12 cellular contexts compared by ENCODE assay signal in the genomic region with DNA sequence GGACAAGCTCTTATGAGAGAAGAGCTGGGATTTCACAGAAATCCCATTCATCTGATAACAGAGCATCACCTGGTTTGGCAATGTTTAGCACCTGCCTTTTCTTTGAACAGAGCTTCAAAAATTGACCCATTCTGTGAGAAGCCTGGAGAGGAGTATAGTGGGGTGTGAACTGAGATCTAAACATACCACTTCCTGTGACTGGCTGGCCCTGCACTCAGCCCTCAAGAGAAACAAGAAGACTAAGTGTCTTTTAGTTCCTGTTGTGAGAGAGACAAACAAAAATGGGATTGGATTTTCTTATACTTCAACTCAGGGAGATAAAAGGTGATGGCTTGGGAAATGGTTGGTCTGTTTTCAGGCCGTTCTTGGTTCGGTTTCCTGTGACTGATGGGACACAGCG.
"Had no signal": no experiment of that assay in that cellular context is flagged by ENCODE, and none has a peak within 500 bp of the region (broad histone marks: within the 10 kb centered on the region; RNA-seq: fewer than 3 reads in every experiment).

No MANE protein-coding gene starts in this region.

- H3K27me3 Mint-ChIP-seq: activated CD8-positive, alpha-beta memory T cell treated with anti-CD3 and anti-CD28 coated beads, Interleukin-2, amount 10 ng/mL, durations not matched to agents 7 days and 5 days had no signal

- H3K4me3 ChIP-seq: lung, skin epidermis, tibial artery had no signal

- H3K27me3 ChIP-seq: foreskin keratinocyte, tibial artery had no signal

- H3K27ac ChIP-seq: foreskin keratinocyte, parathyroid adenoma, skin epidermis, tibial artery had no signal

- H3K9ac ChIP-seq: parathyroid adenoma had no signal

- ATAC-seq: activated CD8-positive, alpha-beta memory T cell treated with anti-CD3 and anti-CD28 coated beads, Interleukin-2, amount 10 ng/mL, durations not matched to agents 7 days and 5 days; activated T-cell treated with anti-CD3 and anti-CD28 coated beads, Interleukin-2, amount 50 U/mL, for 72 hours; foreskin keratinocyte; left cardiac atrium; stimulated activated effector memory CD8-positive, alpha-beta T cell treated with anti-CD3 and anti-CD28 coated beads, Interleukin-12 subunit alpha, Interleukin-12 subunit beta, amount 100 ng/mL, for 72 hours had no signal

- H3K79me2 ChIP-seq: parathyroid adenoma had no signal

- H3K36me3 Mint-ChIP-seq: activated CD8-positive, alpha-beta memory T cell treated with anti-CD3 and anti-CD28 coated beads, Interleukin-2, amount 10 ng/mL, durations not matched to agents 7 days and 5 days; immature natural killer cell; stimulated activated effector memory CD8-positive, alpha-beta T cell treated with anti-CD3 and anti-CD28 coated beads, Interleukin-12 subunit alpha, Interleukin-12 subunit beta, amount 100 ng/mL, for 72 hours had no signal

- DNase-seq: activated CD4-positive, alpha-beta T cell treated with anti-CD3 and anti-CD28 coated beads, Interleukin-2, amount 50 U/mL, for 1 hour; activated CD8-positive, alpha-beta memory T cell treated with anti-CD3 and anti-CD28 coated beads, Interleukin-2, amount 10 ng/mL, durations not matched to agents 7 days and 5 days; activated T-cell treated with anti-CD3 and anti-CD28 coated beads, Interleukin-2, amount 50 U/mL, for 72 hours; foreskin keratinocyte; left cardiac atrium; T-helper 2 cell; tibial artery had no signal

- H3K36me3 ChIP-seq: tibial artery had no signal

- H2AFZ ChIP-seq: parathyroid adenoma had no signal

- H3K4me3 Mint-ChIP-seq: activated CD8-positive, alpha-beta memory T cell treated with anti-CD3 and anti-CD28 coated beads, Interleukin-2, amount 10 ng/mL, durations not matched to agents 7 days and 5 days; activated T-cell treated with anti-CD3 and anti-CD28 coated beads, Interleukin-2, amount 50 U/mL, for 72 hours; immature natural killer cell; stimulated activated effector memory CD8-positive, alpha-beta T cell treated with anti-CD3 and anti-CD28 coated beads, Interleukin-12 subunit alpha, Interleukin-12 subunit beta, amount 100 ng/mL, for 72 hours had no signal

- H3K27ac Mint-ChIP-seq: activated CD8-positive, alpha-beta memory T cell treated with anti-CD3 and anti-CD28 coated beads, Interleukin-2, amount 10 ng/mL, durations not matched to agents 7 days and 5 days; activated T-cell treated with anti-CD3 and anti-CD28 coated beads, Interleukin-2, amount 50 U/mL, for 72 hours; stimulated activated effector memory CD8-positive, alpha-beta T cell treated with anti-CD3 and anti-CD28 coated beads, Interleukin-12 subunit alpha, Interleukin-12 subunit beta, amount 100 ng/mL, for 72 hours had no signal

- H3K4me1 ChIP-seq: foreskin keratinocyte, parathyroid adenoma, tibial artery had no signal

- H3K9me3 ChIP-seq: tibial artery had no signal

- H3K4me1 Mint-ChIP-seq: activated CD8-positive, alpha-beta memory T cell treated with anti-CD3 and anti-CD28 coated beads, Interleukin-2, amount 10 ng/mL, durations not matched to agents 7 days and 5 days; stimulated activated effector memory CD8-positive, alpha-beta T cell treated with anti-CD3 and anti-CD28 coated beads, Interleukin-12 subunit alpha, Interleukin-12 subunit beta, amount 100 ng/mL, for 72 hours had no signal
